1 cellular context compared by ENCODE assay signal in the genomic region with DNA sequence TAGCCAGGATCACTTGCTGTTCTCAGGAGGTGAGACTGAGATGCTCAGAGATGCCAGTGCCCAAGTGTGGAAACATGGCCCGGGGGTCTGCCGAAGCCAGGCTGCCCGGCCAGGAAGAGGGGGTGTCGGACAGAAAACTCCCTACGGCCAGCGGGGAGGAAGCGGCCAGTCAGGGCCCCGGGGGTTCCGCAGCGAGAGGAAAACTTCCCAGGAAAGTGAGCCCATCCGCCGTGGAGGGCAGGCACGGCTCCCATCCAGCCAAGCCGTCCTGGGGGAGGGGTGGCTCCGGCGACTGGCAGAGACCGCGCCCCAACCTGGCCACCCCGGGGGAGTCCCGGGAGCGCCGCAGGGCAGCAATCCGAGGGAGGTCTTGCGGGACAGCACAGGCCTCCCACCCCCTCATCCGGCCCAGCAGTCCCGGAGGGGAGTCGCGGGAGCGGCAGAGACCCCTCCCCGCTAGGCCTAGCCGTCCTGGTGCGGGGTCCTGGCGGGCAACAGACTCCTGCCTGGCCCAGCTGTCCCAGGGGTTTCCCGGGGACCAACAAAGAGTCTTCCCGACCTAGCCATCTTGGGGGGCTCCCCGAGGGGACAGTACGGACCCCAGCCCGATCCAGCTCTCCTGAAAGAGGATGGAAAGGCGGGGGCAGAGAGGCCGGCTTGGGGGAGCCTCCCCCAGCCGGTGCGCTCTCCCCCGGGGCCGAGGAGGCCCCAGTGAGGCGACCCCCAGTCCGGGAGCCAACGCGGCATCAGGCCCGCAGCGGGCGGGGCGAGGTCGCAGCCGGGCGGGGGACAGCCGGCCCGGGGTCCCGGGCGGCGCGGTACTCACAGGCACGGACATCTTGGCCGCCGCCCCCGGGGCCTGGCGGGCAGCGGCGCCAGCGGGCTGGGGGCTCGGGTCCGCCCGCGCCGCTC.
TF ChIP-seq lines count a peak whose summit lies in the region.

No MANE protein-coding gene starts in this region.

TF ChIP-seq in HepG2, 621 proteins besides CTCF, POLR2A, EP300 and RAD21 (continued from another document and continues in another):
- TF ChIP-seq, protein P1, sequence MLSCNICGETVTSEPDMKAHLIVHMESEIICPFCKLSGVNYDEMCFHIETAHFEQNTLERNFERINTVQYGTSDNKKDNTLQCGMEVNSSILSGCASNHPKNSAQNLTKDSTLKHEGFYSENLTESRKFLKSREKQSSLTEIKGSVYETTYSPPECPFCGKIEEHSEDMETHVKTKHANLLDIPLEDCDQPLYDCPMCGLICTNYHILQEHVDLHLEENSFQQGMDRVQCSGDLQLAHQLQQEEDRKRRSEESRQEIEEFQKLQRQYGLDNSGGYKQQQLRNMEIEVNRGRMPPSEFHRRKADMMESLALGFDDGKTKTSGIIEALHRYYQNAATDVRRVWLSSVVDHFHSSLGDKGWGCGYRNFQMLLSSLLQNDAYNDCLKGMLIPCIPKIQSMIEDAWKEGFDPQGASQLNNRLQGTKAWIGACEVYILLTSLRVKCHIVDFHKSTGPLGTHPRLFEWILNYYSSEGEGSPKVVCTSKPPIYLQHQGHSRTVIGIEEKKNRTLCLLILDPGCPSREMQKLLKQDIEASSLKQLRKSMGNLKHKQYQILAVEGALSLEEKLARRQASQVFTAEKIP (CRISPR knock-in tag; IDR thresholded peaks at IDR 0.05; ENCODE audit: borderline replicate concordance) = no peak
- no peak for TF ChIP-seq LCORL (IDR thresholded peaks at IDR 0.05)
- TF ChIP-seq LCORL (CRISPR knock-in tag; IDR thresholded peaks at IDR 0.05) = no peak; the same call in 1 of the 2 replicates
- TF ChIP-seq DNMT1 (CRISPR knock-in tag; IDR thresholded peaks at IDR 0.05) = no peak
- no peak; the same call in 1 of the 2 replicates for TF ChIP-seq ZNF33B (CRISPR knock-in tag; IDR thresholded peaks at IDR 0.05)
- TF ChIP-seq, protein P2, sequence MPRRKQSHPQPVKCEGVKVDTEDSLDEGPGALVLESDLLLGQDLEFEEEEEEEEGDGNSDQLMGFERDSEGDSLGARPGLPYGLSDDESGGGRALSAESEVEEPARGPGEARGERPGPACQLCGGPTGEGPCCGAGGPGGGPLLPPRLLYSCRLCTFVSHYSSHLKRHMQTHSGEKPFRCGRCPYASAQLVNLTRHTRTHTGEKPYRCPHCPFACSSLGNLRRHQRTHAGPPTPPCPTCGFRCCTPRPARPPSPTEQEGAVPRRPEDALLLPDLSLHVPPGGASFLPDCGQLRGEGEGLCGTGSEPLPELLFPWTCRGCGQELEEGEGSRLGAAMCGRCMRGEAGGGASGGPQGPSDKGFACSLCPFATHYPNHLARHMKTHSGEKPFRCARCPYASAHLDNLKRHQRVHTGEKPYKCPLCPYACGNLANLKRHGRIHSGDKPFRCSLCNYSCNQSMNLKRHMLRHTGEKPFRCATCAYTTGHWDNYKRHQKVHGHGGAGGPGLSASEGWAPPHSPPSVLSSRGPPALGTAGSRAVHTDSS (CRISPR knock-in tag; conservative IDR thresholded peaks at IDR 0.05) = no peak
- TF ChIP-seq, protein P3, sequence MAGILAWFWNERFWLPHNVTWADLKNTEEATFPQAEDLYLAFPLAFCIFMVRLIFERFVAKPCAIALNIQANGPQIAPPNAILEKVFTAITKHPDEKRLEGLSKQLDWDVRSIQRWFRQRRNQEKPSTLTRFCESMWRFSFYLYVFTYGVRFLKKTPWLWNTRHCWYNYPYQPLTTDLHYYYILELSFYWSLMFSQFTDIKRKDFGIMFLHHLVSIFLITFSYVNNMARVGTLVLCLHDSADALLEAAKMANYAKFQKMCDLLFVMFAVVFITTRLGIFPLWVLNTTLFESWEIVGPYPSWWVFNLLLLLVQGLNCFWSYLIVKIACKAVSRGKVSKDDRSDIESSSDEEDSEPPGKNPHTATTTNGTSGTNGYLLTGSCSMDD (CRISPR knock-in tag; IDR thresholded peaks at IDR 0.05) = no peak
- TF ChIP-seq ZNF563 (CRISPR knock-in tag; IDR thresholded peaks at IDR 0.05) = no peak
- TF ChIP-seq, protein P4, sequence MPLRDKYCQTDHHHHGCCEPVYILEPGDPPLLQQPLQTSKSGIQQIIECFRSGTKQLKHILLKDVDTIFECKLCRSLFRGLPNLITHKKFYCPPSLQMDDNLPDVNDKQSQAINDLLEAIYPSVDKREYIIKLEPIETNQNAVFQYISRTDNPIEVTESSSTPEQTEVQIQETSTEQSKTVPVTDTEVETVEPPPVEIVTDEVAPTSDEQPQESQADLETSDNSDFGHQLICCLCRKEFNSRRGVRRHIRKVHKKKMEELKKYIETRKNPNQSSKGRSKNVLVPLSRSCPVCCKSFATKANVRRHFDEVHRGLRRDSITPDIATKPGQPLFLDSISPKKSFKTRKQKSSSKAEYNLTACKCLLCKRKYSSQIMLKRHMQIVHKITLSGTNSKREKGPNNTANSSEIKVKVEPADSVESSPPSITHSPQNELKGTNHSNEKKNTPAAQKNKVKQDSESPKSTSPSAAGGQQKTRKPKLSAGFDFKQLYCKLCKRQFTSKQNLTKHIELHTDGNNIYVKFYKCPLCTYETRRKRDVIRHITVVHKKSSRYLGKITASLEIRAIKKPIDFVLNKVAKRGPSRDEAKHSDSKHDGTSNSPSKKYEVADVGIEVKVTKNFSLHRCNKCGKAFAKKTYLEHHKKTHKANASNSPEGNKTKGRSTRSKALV (CRISPR knock-in tag; IDR thresholded peaks at IDR 0.05) = no peak
- TF ChIP-seq, protein P5, sequence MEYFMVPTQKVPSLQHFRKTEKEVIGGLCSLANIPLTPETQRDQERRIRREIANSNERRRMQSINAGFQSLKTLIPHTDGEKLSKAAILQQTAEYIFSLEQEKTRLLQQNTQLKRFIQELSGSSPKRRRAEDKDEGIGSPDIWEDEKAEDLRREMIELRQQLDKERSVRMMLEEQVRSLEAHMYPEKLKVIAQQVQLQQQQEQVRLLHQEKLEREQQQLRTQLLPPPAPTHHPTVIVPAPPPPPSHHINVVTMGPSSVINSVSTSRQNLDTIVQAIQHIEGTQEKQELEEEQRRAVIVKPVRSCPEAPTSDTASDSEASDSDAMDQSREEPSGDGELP (IDR thresholded peaks at IDR 0.05; ENCODE audit: borderline replicate concordance, low read depth) = no peak
- TF ChIP-seq, protein P6, sequence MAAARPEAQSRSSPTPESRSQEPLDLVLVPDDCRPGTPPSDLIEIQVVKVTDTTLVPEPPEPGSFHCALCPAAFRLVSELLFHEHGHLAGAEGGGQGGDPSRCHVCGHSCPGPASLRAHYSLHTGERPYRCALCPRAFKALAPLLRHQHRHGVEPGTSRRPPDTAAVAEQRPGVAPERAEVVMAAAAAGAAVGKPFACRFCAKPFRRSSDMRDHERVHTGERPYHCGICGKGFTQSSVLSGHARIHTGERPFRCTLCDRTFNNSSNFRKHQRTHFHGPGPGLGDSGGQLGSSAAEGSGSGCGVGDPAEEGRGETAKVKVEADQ (CRISPR knock-in tag; IDR thresholded peaks at IDR 0.05; ENCODE audit: borderline replicate concordance) = peak; percentile 1; the same call in 1 of the 2 replicates
- no peak for TF ChIP-seq HNRNPUL1 (IDR thresholded peaks at IDR 0.05; ENCODE audit: low read depth, low read length)
- TF ChIP-seq, protein P7, sequence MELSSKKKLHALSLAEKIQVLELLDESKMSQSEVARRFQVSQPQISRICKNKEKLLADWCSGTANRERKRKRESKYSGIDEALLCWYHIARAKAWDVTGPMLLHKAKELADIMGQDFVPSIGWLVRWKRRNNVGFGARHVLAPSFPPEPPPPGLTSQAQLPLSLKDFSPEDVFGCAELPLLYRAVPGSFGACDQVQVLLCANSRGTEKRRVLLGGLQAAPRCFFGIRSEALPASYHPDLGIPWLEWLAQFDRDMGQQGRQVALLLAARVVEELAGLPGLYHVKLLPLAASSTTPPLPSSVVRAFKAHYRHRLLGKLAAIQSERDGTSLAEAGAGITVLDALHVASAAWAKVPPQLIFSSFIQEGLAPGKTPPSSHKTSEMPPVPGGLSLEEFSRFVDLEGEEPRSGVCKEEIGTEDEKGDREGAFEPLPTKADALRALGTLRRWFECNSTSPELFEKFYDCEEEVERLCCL (CRISPR knock-in tag; IDR thresholded peaks at IDR 0.05; ENCODE audit: borderline replicate concordance) = no peak
- no peak for TF ChIP-seq NFE2 (CRISPR knock-in tag; IDR thresholded peaks at IDR 0.05)
- no peak for TF ChIP-seq JUNB (CRISPR knock-in tag; IDR thresholded peaks at IDR 0.05; ENCODE audit: borderline replicate concordance)
- 0 out of 2 replicates have a peak, but pooled peaks have one; percentile 7 for TF ChIP-seq ETV5 (CRISPR knock-in tag; IDR thresholded peaks at IDR 0.05; ENCODE audit: borderline replicate concordance)
- no peak for TF ChIP-seq ZNF282 (IDR thresholded peaks at IDR 0.05; ENCODE audit: partially characterized antibody)
- TF ChIP-seq BRCA1 (CRISPR knock-in tag; IDR thresholded peaks at IDR 0.05) = no peak
- no peak for TF ChIP-seq SIX1 (CRISPR knock-in tag; IDR thresholded peaks at IDR 0.05; ENCODE audit: borderline replicate concordance)
- TF ChIP-seq, protein P8, sequence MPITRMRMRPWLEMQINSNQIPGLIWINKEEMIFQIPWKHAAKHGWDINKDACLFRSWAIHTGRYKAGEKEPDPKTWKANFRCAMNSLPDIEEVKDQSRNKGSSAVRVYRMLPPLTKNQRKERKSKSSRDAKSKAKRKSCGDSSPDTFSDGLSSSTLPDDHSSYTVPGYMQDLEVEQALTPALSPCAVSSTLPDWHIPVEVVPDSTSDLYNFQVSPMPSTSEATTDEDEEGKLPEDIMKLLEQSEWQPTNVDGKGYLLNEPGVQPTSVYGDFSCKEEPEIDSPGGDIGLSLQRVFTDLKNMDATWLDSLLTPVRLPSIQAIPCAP (CRISPR knock-in tag; IDR thresholded peaks at IDR 0.05; ENCODE audit: low read depth) = no peak
- TF ChIP-seq, protein P9, sequence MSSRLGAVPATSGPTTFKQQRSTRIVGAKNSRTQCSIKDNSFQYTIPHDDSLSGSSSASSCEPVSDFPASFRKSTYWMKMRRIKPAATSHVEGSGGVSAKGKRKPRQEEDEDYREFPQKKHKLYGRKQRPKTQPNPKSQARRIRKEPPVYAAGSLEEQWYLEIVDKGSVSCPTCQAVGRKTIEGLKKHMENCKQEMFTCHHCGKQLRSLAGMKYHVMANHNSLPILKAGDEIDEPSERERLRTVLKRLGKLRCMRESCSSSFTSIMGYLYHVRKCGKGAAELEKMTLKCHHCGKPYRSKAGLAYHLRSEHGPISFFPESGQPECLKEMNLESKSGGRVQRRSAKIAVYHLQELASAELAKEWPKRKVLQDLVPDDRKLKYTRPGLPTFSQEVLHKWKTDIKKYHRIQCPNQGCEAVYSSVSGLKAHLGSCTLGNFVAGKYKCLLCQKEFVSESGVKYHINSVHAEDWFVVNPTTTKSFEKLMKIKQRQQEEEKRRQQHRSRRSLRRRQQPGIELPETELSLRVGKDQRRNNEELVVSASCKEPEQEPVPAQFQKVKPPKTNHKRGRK (CRISPR knock-in tag; IDR thresholded peaks at IDR 0.05) = peak; percentile 57; the same call in 1 of the 2 replicates
- no peak for TF ChIP-seq ZNF460 (CRISPR knock-in tag; IDR thresholded peaks at IDR 0.05; ENCODE audit: borderline replicate concordance)
- TF ChIP-seq HNRNPL (IDR thresholded peaks at IDR 0.05; ENCODE audit: low read depth, low read length) = peak; percentile 87
- TF ChIP-seq HNRNPH1 (optimal IDR thresholded peaks at IDR 0.05; ENCODE audit: low read depth, low read length) = no peak
- TF ChIP-seq ZNF501 (CRISPR knock-in tag; IDR thresholded peaks at IDR 0.05) = no peak
- no peak for TF ChIP-seq ATF1 (CRISPR knock-in tag; IDR thresholded peaks at IDR 0.05)
- peak; percentile 35 for TF ChIP-seq HIVEP1 (CRISPR knock-in tag; IDR thresholded peaks at IDR 0.05)
- TF ChIP-seq, protein P10, sequence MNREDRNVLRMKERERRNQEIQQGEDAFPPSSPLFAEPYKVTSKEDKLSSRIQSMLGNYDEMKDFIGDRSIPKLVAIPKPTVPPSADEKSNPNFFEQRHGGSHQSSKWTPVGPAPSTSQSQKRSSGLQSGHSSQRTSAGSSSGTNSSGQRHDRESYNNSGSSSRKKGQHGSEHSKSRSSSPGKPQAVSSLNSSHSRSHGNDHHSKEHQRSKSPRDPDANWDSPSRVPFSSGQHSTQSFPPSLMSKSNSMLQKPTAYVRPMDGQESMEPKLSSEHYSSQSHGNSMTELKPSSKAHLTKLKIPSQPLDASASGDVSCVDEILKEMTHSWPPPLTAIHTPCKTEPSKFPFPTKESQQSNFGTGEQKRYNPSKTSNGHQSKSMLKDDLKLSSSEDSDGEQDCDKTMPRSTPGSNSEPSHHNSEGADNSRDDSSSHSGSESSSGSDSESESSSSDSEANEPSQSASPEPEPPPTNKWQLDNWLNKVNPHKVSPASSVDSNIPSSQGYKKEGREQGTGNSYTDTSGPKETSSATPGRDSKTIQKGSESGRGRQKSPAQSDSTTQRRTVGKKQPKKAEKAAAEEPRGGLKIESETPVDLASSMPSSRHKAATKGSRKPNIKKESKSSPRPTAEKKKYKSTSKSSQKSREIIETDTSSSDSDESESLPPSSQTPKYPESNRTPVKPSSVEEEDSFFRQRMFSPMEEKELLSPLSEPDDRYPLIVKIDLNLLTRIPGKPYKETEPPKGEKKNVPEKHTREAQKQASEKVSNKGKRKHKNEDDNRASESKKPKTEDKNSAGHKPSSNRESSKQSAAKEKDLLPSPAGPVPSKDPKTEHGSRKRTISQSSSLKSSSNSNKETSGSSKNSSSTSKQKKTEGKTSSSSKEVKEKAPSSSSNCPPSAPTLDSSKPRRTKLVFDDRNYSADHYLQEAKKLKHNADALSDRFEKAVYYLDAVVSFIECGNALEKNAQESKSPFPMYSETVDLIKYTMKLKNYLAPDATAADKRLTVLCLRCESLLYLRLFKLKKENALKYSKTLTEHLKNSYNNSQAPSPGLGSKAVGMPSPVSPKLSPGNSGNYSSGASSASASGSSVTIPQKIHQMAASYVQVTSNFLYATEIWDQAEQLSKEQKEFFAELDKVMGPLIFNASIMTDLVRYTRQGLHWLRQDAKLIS (CRISPR knock-in tag; IDR thresholded peaks at IDR 0.05) = no peak
- TF ChIP-seq CEBPB (IDR thresholded peaks at IDR 0.05; ENCODE audit: borderline replicate concordance, low read depth, low read length) = no peak
- TF ChIP-seq, protein P11, sequence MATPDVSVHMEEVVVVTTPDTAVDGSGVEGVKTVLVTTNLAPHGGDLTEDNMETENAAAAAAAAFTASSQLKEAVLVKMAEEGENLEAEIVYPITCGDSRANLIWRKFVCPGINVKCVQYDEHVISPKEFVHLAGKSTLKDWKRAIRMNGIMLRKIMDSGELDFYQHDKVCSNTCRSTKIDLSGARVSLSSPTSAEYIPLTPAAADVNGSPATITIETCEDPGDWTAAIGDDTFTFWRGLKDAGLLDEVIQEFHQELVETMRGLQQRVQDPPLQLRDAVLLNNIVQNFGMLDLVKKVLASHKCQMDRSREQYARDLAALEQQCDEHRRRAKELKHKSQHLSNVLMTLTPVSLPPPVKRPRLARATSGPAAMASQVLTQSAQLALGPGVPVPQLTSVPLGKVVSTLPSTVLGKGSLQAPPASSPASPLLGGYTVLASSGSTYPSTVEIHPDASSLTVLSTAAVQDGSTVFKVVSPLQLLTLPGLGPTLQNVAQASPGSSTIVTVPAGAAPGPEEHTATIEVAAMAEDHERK (CRISPR knock-in tag; IDR thresholded peaks at IDR 0.05; ENCODE audit: low read depth) = no peak
- 0 out of 2 replicates have a peak, but pooled peaks have one; percentile 9 for TF ChIP-seq ZNF256 (CRISPR knock-in tag; conservative IDR thresholded peaks at IDR 0.05)
- TF ChIP-seq U2AF2 (IDR thresholded peaks at IDR 0.05; ENCODE audit: low read depth, low read length) = no peak
- TF ChIP-seq, protein P12, sequence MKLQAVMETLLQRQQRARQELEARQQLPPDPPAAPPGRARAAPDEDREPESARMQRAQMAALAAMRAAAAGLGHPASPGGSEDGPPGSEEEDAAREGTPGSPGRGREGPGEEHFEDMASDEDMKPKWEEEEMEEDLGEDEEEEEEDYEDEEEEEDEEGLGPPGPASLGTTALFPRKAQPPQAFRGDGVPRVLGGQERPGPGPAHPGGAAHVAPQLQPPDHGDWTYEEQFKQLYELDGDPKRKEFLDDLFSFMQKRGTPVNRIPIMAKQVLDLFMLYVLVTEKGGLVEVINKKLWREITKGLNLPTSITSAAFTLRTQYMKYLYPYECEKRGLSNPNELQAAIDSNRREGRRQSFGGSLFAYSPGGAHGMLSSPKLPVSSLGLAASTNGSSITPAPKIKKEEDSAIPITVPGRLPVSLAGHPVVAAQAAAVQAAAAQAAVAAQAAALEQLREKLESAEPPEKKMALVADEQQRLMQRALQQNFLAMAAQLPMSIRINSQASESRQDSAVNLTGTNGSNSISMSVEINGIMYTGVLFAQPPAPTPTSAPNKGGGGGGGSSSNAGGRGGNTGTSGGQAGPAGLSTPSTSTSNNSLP (IDR thresholded peaks at IDR 0.05; ENCODE audit: low read depth, low read length) = no peak
